In genomic region chr22:45206233-45206632, GRCh38 we compare ENCODE assay signal across 31 cellular contexts.
"Had no signal": no experiment of that assay in that cellular context is flagged by ENCODE, and none has a peak within 500 bp of the region (broad histone marks: within the 10 kb centered on the region; RNA-seq: fewer than 3 reads in every experiment).

No MANE protein-coding gene starts in this region.

- H3K27me3 Mint-ChIP-seq: activated CD4-positive, alpha-beta memory T cell treated with anti-CD3 and anti-CD28 coated beads for 36 hours; activated CD4-positive, alpha-beta T cell treated with anti-CD3 and anti-CD28 coated beads, Interleukin-2, amount 10 ng/mL, durations not matched to agents 24 days and 14 days; activated naive CD4-positive, alpha-beta T cell treated with anti-CD3 and anti-CD28 coated beads, Interleukin-2, amount 50 U/mL, for 24 hours; central memory CD8-positive, alpha-beta T cell; stimulated activated naive B cell treated with anti-CD40 and anti-IgM and Interleukin-4, amounts not matched to agents 10 μg/mL and 1 μg/mL and 100 μg/mL, for 72 hours had no signal

- H3K4me1 ChIP-seq: colonic mucosa, neural progenitor cell, upper lobe of left lung had no signal

- H3K9me3 Mint-ChIP-seq: activated CD4-positive, alpha-beta memory T cell treated with anti-CD3 and anti-CD28 coated beads for 36 hours; activated CD4-positive, alpha-beta T cell treated with anti-CD3 and anti-CD28 coated beads, Interleukin-2, amount 10 ng/mL, durations not matched to agents 24 days and 14 days; activated naive CD4-positive, alpha-beta T cell treated with anti-CD3 and anti-CD28 coated beads, Interleukin-2, amount 50 U/mL, for 24 hours; central memory CD8-positive, alpha-beta T cell; natural killer cell; neural progenitor cell; stimulated activated naive B cell treated with anti-CD40 and anti-IgM and Interleukin-4, amounts not matched to agents 10 μg/mL and 1 μg/mL and 100 μg/mL, for 72 hours had no signal

- ATAC-seq: gastrocnemius medialis; left lung; lower lobe of right lung; natural killer cell; right cardiac atrium; stimulated activated naive B cell treated with anti-CD40 and anti-IgM and Interleukin-4, amounts not matched to agents 10 μg/mL and 1 μg/mL and 100 μg/mL, for 72 hours had no signal

- H3K9me3 ChIP-seq: colonic mucosa, gastrocnemius medialis, left lung, lower lobe of right lung, stomach, thyroid gland, upper lobe of left lung had no signal

- H2AFZ ChIP-seq: neural progenitor cell had no signal

- FAIRE-seq: bronchial epithelial cell, islet of Langerhans, TTC549 had no signal

- H3K27ac ChIP-seq: colonic mucosa, gastrocnemius medialis, left lung, lower lobe of right lung, neural progenitor cell, stomach, thyroid gland, upper lobe of left lung had no signal

- H3K4me3 Mint-ChIP-seq: activated CD4-positive, alpha-beta memory T cell treated with anti-CD3 and anti-CD28 coated beads for 36 hours; activated CD4-positive, alpha-beta T cell treated with anti-CD3 and anti-CD28 coated beads, Interleukin-2, amount 10 ng/mL, durations not matched to agents 24 days and 14 days; activated naive CD4-positive, alpha-beta T cell treated with anti-CD3 and anti-CD28 coated beads, Interleukin-2, amount 50 U/mL, for 24 hours; central memory CD8-positive, alpha-beta T cell; natural killer cell; neural progenitor cell; stimulated activated naive B cell treated with anti-CD40 and anti-IgM and Interleukin-4, amounts not matched to agents 10 μg/mL and 1 μg/mL and 100 μg/mL, for 72 hours had no signal

- H3K4me3 ChIP-seq: colonic mucosa, dorsolateral prefrontal cortex, gastrocnemius medialis, left lung, lower lobe of right lung, neural progenitor cell, stomach, thyroid gland, upper lobe of left lung had no signal

- H3K4me2 ChIP-seq: neural progenitor cell had no signal

- DNase-seq: activated CD4-positive, alpha-beta memory T cell treated with anti-CD3 and anti-CD28 coated beads for 36 hours; activated CD4-positive, alpha-beta T cell treated with anti-CD3 and anti-CD28 coated beads, Interleukin-2, amount 10 ng/mL, durations not matched to agents 24 days and 14 days; activated CD4-positive, CD25-positive, alpha-beta regulatory T cell treated with anti-CD3 and anti-CD28 coated beads, Interleukin-2, amount 50 U/mL, for 72 hours; activated CD8-positive, alpha-beta memory T cell treated with anti-CD3 and anti-CD28 coated beads, Interleukin-2, amount 50 U/mL, for 4 hours; activated gamma-delta T cell; activated T-cell treated with anti-CD3 and anti-CD28 coated beads, Interleukin-2, amount 50 U/mL, for 1 hour; colonic mucosa; effector memory CD4-positive, alpha-beta T cell; erythroblast; gastrocnemius medialis; glutamatergic neuron; lower lobe of right lung; mesendoderm; natural killer cell; occipital lobe; right cardiac atrium; stimulated activated CD4-positive, alpha-beta T cell treated with anti-CD3 and anti-CD28 coated beads, Interleukin-12 subunit alpha, Interleukin-12 subunit beta, amount 100 ng/mL, for 4 hours; stimulated activated CD4-positive, alpha-beta T cell treated with anti-CD3 and anti-CD28 coated beads, Interleukin-4, amount 100 ng/mL, for 24 hours; stimulated activated naive B cell treated with anti-CD40 and anti-IgM and Interleukin-4, amounts not matched to agents 10 μg/mL and 1 μg/mL and 100 μg/mL, for 72 hours; stomach; T-helper 9 cell; thyroid gland had no signal

- H3K27ac Mint-ChIP-seq: activated CD4-positive, alpha-beta memory T cell treated with anti-CD3 and anti-CD28 coated beads for 36 hours; activated CD4-positive, alpha-beta T cell treated with anti-CD3 and anti-CD28 coated beads, Interleukin-2, amount 10 ng/mL, durations not matched to agents 24 days and 14 days; activated naive CD4-positive, alpha-beta T cell treated with anti-CD3 and anti-CD28 coated beads, Interleukin-2, amount 50 U/mL, for 24 hours; natural killer cell; neural progenitor cell; stimulated activated naive B cell treated with anti-CD40 and anti-IgM and Interleukin-4, amounts not matched to agents 10 μg/mL and 1 μg/mL and 100 μg/mL, for 72 hours had no signal

- H3K36me3 Mint-ChIP-seq: natural killer cell, neural progenitor cell had no signal

- H3K36me3 ChIP-seq: colonic mucosa, neural progenitor cell, thyroid gland had no signal
